Comparison of ENCODE assay signal across 1 cellular context in genomic region chr16:21626659-21627277, GRCh38.
TF ChIP-seq lines count a peak whose summit lies in the region.

No MANE protein-coding gene starts in this region.

TF ChIP-seq in HepG2, 621 proteins besides CTCF, POLR2A, EP300 and RAD21 (continued from another document and continues in another):
- no peak for TF ChIP-seq ZBTB40 (IDR thresholded peaks at IDR 0.05)
- no peak for TF ChIP-seq ZBTB40 (CRISPR knock-in tag; IDR thresholded peaks at IDR 0.05)
- TF ChIP-seq RFX5 (IDR thresholded peaks at IDR 0.05; ENCODE audit: low read depth, low read length) = no peak
- TF ChIP-seq RERE (CRISPR knock-in tag; IDR thresholded peaks at IDR 0.05; ENCODE audit: low read depth) = no peak
- TF ChIP-seq MAZ (IDR thresholded peaks at IDR 0.05; ENCODE audit: borderline replicate concordance, low read depth, low read length) = no peak
- TF ChIP-seq MAZ (CRISPR knock-in tag; IDR thresholded peaks at IDR 0.05; ENCODE audit: low read depth) = no peak
- TF ChIP-seq POLR2AphosphoS2 (IDR thresholded peaks at IDR 0.05; ENCODE audit: low read depth, low read length) = no peak
- TF ChIP-seq TERF1 (CRISPR knock-in tag; IDR thresholded peaks at IDR 0.05) = no peak
- no peak for TF ChIP-seq CHCHD3 (CRISPR knock-in tag; IDR thresholded peaks at IDR 0.05)
- no peak for TF ChIP-seq MTA3 (CRISPR knock-in tag; IDR thresholded peaks at IDR 0.05)
- peak; percentile 75 for TF ChIP-seq CEBPB (IDR thresholded peaks at IDR 0.05; ENCODE audit: borderline replicate concordance, low read depth, low read length)
- no peak for TF ChIP-seq PREB (CRISPR knock-in tag; IDR thresholded peaks at IDR 0.05)
- TF ChIP-seq ZKSCAN5 (CRISPR knock-in tag; IDR thresholded peaks at IDR 0.05) = no peak
- no peak for TF ChIP-seq ZNF761 (CRISPR knock-in tag; conservative IDR thresholded peaks at IDR 0.05)
- no peak for TF ChIP-seq HOXA3 (CRISPR knock-in tag; IDR thresholded peaks at IDR 0.05)
- no peak for TF ChIP-seq ESRRA (CRISPR knock-in tag; IDR thresholded peaks at IDR 0.05; ENCODE audit: low read depth)
- TF ChIP-seq ZNF510 (CRISPR knock-in tag; IDR thresholded peaks at IDR 0.05; ENCODE audit: low read depth) = no peak
- no peak for TF ChIP-seq NR3C1 (CRISPR knock-in tag; IDR thresholded peaks at IDR 0.05)
- peak in 1 of 2 experiments; percentile 45; a peak in 1 of 4 replicates for TF ChIP-seq ATF4 (CRISPR knock-in tag; IDR thresholded peaks at IDR 0.05)
- no peak for TF ChIP-seq CREM (IDR thresholded peaks at IDR 0.05)
- TF ChIP-seq CREM (CRISPR knock-in tag; IDR thresholded peaks at IDR 0.05) = no peak
- TF ChIP-seq ZNF20 (CRISPR knock-in tag; IDR thresholded peaks at IDR 0.05) = no peak
- no peak for TF ChIP-seq TAF1 (CRISPR knock-in tag; IDR thresholded peaks at IDR 0.05)
- no peak for TF ChIP-seq ZNF629 (CRISPR knock-in tag; conservative IDR thresholded peaks at IDR 0.05)
- TF ChIP-seq KIAA2018 (CRISPR knock-in tag; IDR thresholded peaks at IDR 0.05; ENCODE audit: borderline replicate concordance) = no peak
- no peak for TF ChIP-seq ZNF724P (CRISPR knock-in tag; IDR thresholded peaks at IDR 0.05; ENCODE audit: borderline replicate concordance)
- TF ChIP-seq ZNF577 (CRISPR knock-in tag; IDR thresholded peaks at IDR 0.05; ENCODE audit: borderline replicate concordance, low read depth) = no peak
- TF ChIP-seq SOX13 (IDR thresholded peaks at IDR 0.05) = no peak
- TF ChIP-seq SOX13 (CRISPR knock-in tag; conservative IDR thresholded peaks at IDR 0.05 in 1 of 2, IDR thresholded peaks at IDR 0.05 in 1 of 2) = peak in 1 of 2 experiments; percentile 5; a peak in 1 of 4 replicates
- no peak for TF ChIP-seq AHR (CRISPR knock-in tag; IDR thresholded peaks at IDR 0.05)
- TF ChIP-seq KAT8 (CRISPR knock-in tag; IDR thresholded peaks at IDR 0.05) = no peak
- no peak for TF ChIP-seq ZNF446 (CRISPR knock-in tag; IDR thresholded peaks at IDR 0.05)
- TF ChIP-seq ZNF614 (CRISPR knock-in tag; IDR thresholded peaks at IDR 0.05; ENCODE audit: borderline replicate concordance) = 0 out of 2 replicates have a peak, but pooled peaks have one; percentile 64
- no peak for TF ChIP-seq POLR2G (IDR thresholded peaks at IDR 0.05; ENCODE audit: low read depth, low read length)
